In the genomic region with DNA sequence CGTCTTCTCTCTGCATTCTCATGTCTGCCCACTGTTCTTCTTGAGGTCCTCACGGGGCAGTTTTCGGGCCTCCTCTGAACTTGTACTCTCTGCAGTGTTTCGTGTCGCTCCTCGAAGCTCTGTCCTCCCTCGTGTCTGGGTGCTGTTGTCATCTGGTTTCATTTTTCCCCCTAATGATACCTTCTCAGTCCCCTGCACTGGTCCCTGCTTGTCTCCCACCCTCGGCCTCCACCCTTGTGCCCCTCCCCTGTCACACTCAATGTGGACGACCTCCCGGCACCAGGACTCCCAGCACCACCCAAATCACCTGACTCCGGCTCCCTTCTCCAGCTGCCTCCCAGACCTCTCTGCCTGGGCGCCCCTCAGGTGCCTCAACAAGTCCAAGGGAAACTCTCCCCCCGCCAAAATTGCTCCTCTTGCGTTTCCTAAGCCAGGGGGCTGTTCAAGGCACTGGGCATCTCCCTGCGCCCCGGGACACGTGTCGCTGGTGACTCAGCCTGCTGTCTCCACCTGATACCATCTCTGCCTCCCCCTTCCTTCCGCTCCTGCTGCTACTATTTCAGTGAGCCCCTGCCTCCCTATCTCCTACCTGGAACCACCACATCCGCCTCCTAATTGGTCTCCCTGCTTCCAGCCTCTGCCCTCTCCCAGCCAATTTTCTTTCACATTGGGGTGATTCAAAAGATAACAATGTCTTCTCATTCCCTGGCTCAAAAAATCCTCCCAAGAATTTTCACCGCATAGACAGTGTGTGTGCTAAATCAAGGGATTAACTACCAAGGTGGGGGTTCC, we compare ENCODE assay signal across 9 cellular contexts. TPM values are rescaled to one million over a fixed set of nuclear protein-coding genes. Genes with fewer than 3 reads are reported as not detected.
DNase-seq lines count a peak whose midpoint lies in the region; ATAC-seq, FAIRE-seq and TF ChIP-seq lines count a peak whose summit lies in the region.
"Had no signal": no experiment of that assay in that cellular context is flagged by ENCODE, and none has a peak within 500 bp of the region (broad histone marks: within the 10 kb centered on the region; RNA-seq: fewer than 3 reads in every experiment).

No MANE protein-coding gene starts in this region.

- H3K9ac ChIP-seq in endocrine pancreas (ENCODE audit: control insufficient read depth, insufficient read depth, low read length), result peak overlapping the region; percentile 32

- ATAC-seq in HG03025 (IDR thresholded peaks at IDR 0.05; ENCODE audit: low FRiP score, unreplicated experiment) (no peak), GM21576 (IDR thresholded peaks at IDR 0.05; ENCODE audit: unreplicated experiment) (no peak)

- no peaks in the 10 kb centered on the region for H3K9me3 Mint-ChIP-seq in activated CD4-positive, alpha-beta T cell treated with anti-CD3 and anti-CD28 coated beads, Interleukin-2, amount 10 ng/mL, durations not matched to agents 24 days and 14 days

- TF ChIP-seq POLR2A in H54 (IDR thresholded peaks at IDR 0.05; ENCODE audit: low read depth, low read length), result peak; percentile 31

- no peaks in the 10 kb centered on the region for H3K9me3 ChIP-seq in endocrine pancreas (ENCODE audit: control insufficient read depth, low read length)

- H3K27me3 ChIP-seq in endocrine pancreas (ENCODE audit: control insufficient read depth, insufficient read depth, low read length), result no peaks in the 10 kb centered on the region

- H3K36me3 ChIP-seq in endocrine pancreas (ENCODE audit: control insufficient read depth, insufficient read depth, low read length), result no peaks in the 10 kb centered on the region

- H3K4me3 ChIP-seq in endocrine pancreas (ENCODE audit: control insufficient read depth, insufficient read depth, low read length), result no peak overlapping the region

- peak overlapping the region; percentile 74 for H3K27ac Mint-ChIP-seq in activated CD4-positive, alpha-beta T cell treated with anti-CD3 and anti-CD28 coated beads, Interleukin-2, amount 10 ng/mL, durations not matched to agents 24 days and 14 days

- no peak for FAIRE-seq in H54 (lab: Jason Lieb, UNC)
- FAIRE-seq: endometrium had no signal

- H3K4me3 Mint-ChIP-seq in activated CD4-positive, alpha-beta T cell treated with anti-CD3 and anti-CD28 coated beads, Interleukin-2, amount 10 ng/mL, durations not matched to agents 24 days and 14 days, result peak overlapping the region; percentile 54

- intact Hi-C loops in activated CD4-positive, alpha-beta T cell treated with anti-CD3 and anti-CD28 coated beads, Interleukin-2, amount 10 ng/mL, durations not matched to agents 24 days and 14 days (cut with micrococcal nuclease), result no loop called here

- no peaks in the 10 kb centered on the region for H3K36me3 Mint-ChIP-seq in activated CD4-positive, alpha-beta T cell treated with anti-CD3 and anti-CD28 coated beads, Interleukin-2, amount 10 ng/mL, durations not matched to agents 24 days and 14 days (ENCODE audit: low read depth)

- H3K4me1 ChIP-seq in endocrine pancreas (ENCODE audit: control insufficient read depth, insufficient read depth, low read length), result peaks cover 2% of the 10 kb centered on the region

- H3K4me1 Mint-ChIP-seq in activated CD4-positive, alpha-beta T cell treated with anti-CD3 and anti-CD28 coated beads, Interleukin-2, amount 10 ng/mL, durations not matched to agents 24 days and 14 days, result peaks cover 48% of the 10 kb centered on the region

- peak; percentile 63 for DNase-seq in H54 (ENCODE audit: insufficient read length, low spot score)
- DNase-seq in activated CD4-positive, alpha-beta T cell treated with anti-CD3 and anti-CD28 coated beads, Interleukin-2, amount 10 ng/mL, durations not matched to agents 24 days and 14 days, result peak; percentile 73
- peak; percentile 11 for DNase-seq in renal cortical epithelial cell (ENCODE audit: low read depth)
- DNase-seq in MV-4-11 (lab: John Stamatoyannopoulos, UW), result no peak
- no peak for DNase-seq in NCI-H1694 treated with DMSO at 0.1 percent for 48 hours (lab: John Stamatoyannopoulos, UW)

- no peaks in the 10 kb centered on the region for H3K27me3 Mint-ChIP-seq in activated CD4-positive, alpha-beta T cell treated with anti-CD3 and anti-CD28 coated beads, Interleukin-2, amount 10 ng/mL, durations not matched to agents 24 days and 14 days

RNA-seq across cellular contexts. Expression of a gene that starts 49.5 kb away (rescaled TPM):
- total RNA-seq in activated CD4-positive, alpha-beta T cell treated with anti-CD3 and anti-CD28 coated beads, Interleukin-2, amount 10 ng/mL, durations not matched to agents 24 days and 14 days, result 10.5 and 10.7 TPM in 2 replicates
- 3.0 and 3.9 TPM in 2 replicates for total RNA-seq in renal cortical epithelial cell

Comparison
In these comparisons a context has a peak if more than half of its experiments do, and no peak if none do; other contexts are left out.
1. DNase-seq: peak in H54 (single experiment), activated CD4-positive, alpha-beta T cell treated with anti-CD3 and anti-CD28 coated beads, Interleukin-2, amount 10 ng/mL, durations not matched to agents 24 days and 14 days (single experiment) and renal cortical epithelial cell (single experiment); none in MV-4-11 (single experiment) and NCI-H1694 treated with DMSO at 0.1 percent for 48 hours (single experiment).